Comparison of ENCODE assay signal across 8 cellular contexts in genomic region chr4:122826596-122827257, GRCh38. TPM values are rescaled to one million over a fixed set of nuclear protein-coding genes. Genes with fewer than 3 reads are reported as not detected.
DNase-seq lines count a peak whose midpoint lies in the region; ATAC-seq and TF ChIP-seq lines count a peak whose summit lies in the region.

Gene FGF2, plus strand, starts transcription at chr4:122826831. Its CDS starts 344 bp downstream, at chr4:122827175.

- 0% methylated on average over 27 to 41 of the region's 93 CpGs for WGBS in tibial nerve, 2 donors

- peak; percentile 12 for ATAC-seq in GM21367 (IDR thresholded peaks at IDR 0.05; ENCODE audit: unreplicated experiment)
- peak; percentile 17 for ATAC-seq in esophagus mucosa

- peak within 1 kb of the TSS; percentile 49 for H3K4me3 ChIP-seq in HL-60 (replicated peaks; ENCODE audit: insufficient read depth, low read length)
- H3K4me3 ChIP-seq in tibial nerve = peak within 1 kb of the TSS; percentile 58 to 86 (median 73)

- H3K9me3 ChIP-seq in tibial nerve = no peaks in the 10 kb centered on the region

- TF ChIP-seq POLR2A in tibial nerve (IDR thresholded peaks at IDR 0.05) = peak; percentile 40 to 70

- H3K27me3 ChIP-seq in HL-60 (ENCODE audit: insufficient read depth, poor library complexity, severe bottlenecking) (peaks cover 36% of the 10 kb centered on the region), tibial nerve (no peaks in the 10 kb centered on the region)

- H3K4me1 ChIP-seq in tibial nerve = peaks cover 0 to 49% (median 10%) of the 10 kb centered on the region in 4 donors

- H3K27ac ChIP-seq in HL-60 (replicated peaks) (no peak within 1 kb of the TSS), tibial nerve (peak within 1 kb of the TSS; percentile 85 to 95 (median 92))

- peak in 1 of 2 donors; percentile 78 for TF ChIP-seq EP300 in tibial nerve (IDR thresholded peaks at IDR 0.05)

- no peaks in the 10 kb centered on the region for H3K36me3 ChIP-seq in tibial nerve

- DNase-seq in ELF-1 (ENCODE audit: low read depth, low spot score) (peak; percentile 18), HL-60 (ENCODE audit: low read depth in 1 of 2, low spot score in 1 of 2) (peak in 1 of 2 experiments; percentile 12), mucosa of gallbladder (ENCODE audit: low spot score) (peak; percentile 48), tibial nerve (ENCODE audit: low spot score in 2 of 2) (peak; percentile 54), CD1c-positive myeloid dendritic cell (ENCODE audit: extremely low spot score) (no peak)
- DNase-seq in activated CD8-positive, alpha-beta memory T cell treated with anti-CD3 and anti-CD28 coated beads for 48 hours (ENCODE audit: low read depth in 2 of 3, low spot score in 2 of 3) = peak in 2 of 3 experiments; percentile 4 to 7

- TF ChIP-seq CTCF in HL-60 (IDR thresholded peaks at IDR 0.05; ENCODE audit: insufficient read depth, low read length) (no peak), tibial nerve (IDR thresholded peaks at IDR 0.05) (no peak)

RNA-seq across cellular contexts. Expression of gene FGF2, which starts in this region (rescaled TPM):
- 0.68 TPM for total RNA-seq in esophagus mucosa
- 11.9 TPM for total RNA-seq in mucosa of gallbladder
- 10 to 100 TPM; 19.0 to 32.8 (median 24.6) TPM for total RNA-seq in tibial nerve

Comparison
In these comparisons a context has a peak if more than half of its experiments do, and no peak if none do; other contexts are left out.
1. Peak in ATAC-seq in esophagus mucosa; RNA of the gene not detected or under 1 TPM.